In genomic region chr20:41989039-41989679, GRCh38 we compare ENCODE assay signal across 27 cellular contexts.
DNase-seq lines count a peak whose midpoint lies in the region; ATAC-seq, FAIRE-seq and TF ChIP-seq lines count a peak whose summit lies in the region.
"Had no signal": no experiment of that assay in that cellular context is flagged by ENCODE, and none has a peak within 500 bp of the region (broad histone marks: within the 10 kb centered on the region; RNA-seq: fewer than 3 reads in every experiment).

No MANE protein-coding gene starts in this region.

- H3K4me2 ChIP-seq in HepG2 (ENCODE audit: low read depth, low read length), result no peak overlapping the region
- H3K4me2 ChIP-seq in smooth muscle cell, result peak overlapping the region; percentile 58
- H3K4me2 ChIP-seq: BLaER1 had no signal

- no peaks in the 10 kb centered on the region for H3K4me1 ChIP-seq in HepG2 (ENCODE audit: insufficient read depth, low read length)
- no peaks in the 10 kb centered on the region for H3K4me1 ChIP-seq in right lobe of liver
- H3K4me1 ChIP-seq in esophagus muscularis mucosa, result no peaks in the 10 kb centered on the region
- no peaks in the 10 kb centered on the region for H3K4me1 ChIP-seq in smooth muscle cell (ENCODE audit: low read depth)
- H3K4me1 ChIP-seq: BLaER1 had no signal

- in situ Hi-C loops in HepG2 (cut with HindIII; ENCODE audit: extremely low pct_ligation_motif_present, low pct_unique_long_range_greater_than_20kb), result no loop called here

- no TSS peak for BruUV-seq in HepG2 (replicated peaks; lab: Mats Ljungman, UMichigan)

- H4K20me1 ChIP-seq in HepG2 (ENCODE audit: insufficient read depth, low read length) (no peaks in the 10 kb centered on the region), smooth muscle cell (ENCODE audit: low read depth) (no peaks in the 10 kb centered on the region)
- H4K20me1 ChIP-seq: BLaER1 had no signal

- no peak for TF ChIP-seq POLR2A in HepG2 (IDR thresholded peaks at IDR 0.05; ENCODE audit: insufficient read depth in 1 of 2, low read depth in 2 of 2, low read length in 2 of 2)
- TF ChIP-seq POLR2A in right lobe of liver (IDR thresholded peaks at IDR 0.05), result no peak
- no peak for TF ChIP-seq POLR2A in esophagus muscularis mucosa (IDR thresholded peaks at IDR 0.05; ENCODE audit: low read depth)

- H3F3A ChIP-seq in smooth muscle cell (ENCODE audit: low read depth), result no peaks in the 10 kb centered on the region

- WGBS in HepG2 (ENCODE audit: low lambda C conversion rate), result 8% methylated on average over 3 of the region's 3 CpGs
- WGBS in right lobe of liver (ENCODE audit: insufficient coverage, low coverage, low lambda C conversion rate, missing lambda C conversion rate), result 59% methylated on average over 3 of the region's 3 CpGs
- WGBS in esophagus muscularis mucosa, result 80% methylated on average over 3 of the region's 3 CpGs
- WGBS in smooth muscle cell (ENCODE audit: low lambda C conversion rate), result 90% methylated on average over 3 of the region's 3 CpGs

- DNase-seq in HepG2 (ENCODE audit: low spot score) (no peak), right lobe of liver (no peak), HTR-8/SVneo (ENCODE audit: insufficient read length, low spot score) (no peak), esophagus muscularis mucosa (ENCODE audit: extremely low spot score) (peak; percentile 72), smooth muscle cell (lab: John Stamatoyannopoulos, UW; ENCODE audit: unreplicated experiment) (no peak), T1000 (lab: John Stamatoyannopoulos, UW) (no peak), WERI-Rb-1 (no peak)
- DNase-seq: ACHN; BE2C; C1 segment of cervical spinal cord; CD4-positive, alpha-beta memory T cell; CD4-positive, CD25-positive, alpha-beta regulatory T cell; CD8-positive, alpha-beta memory T cell; COR-L47; DMS 273 treated with DMSO at 0.1 percent for 48 hours; DMS153; DMS53; DMS79; DND-41; EL; GDM1 had no signal

- TF ChIP-seq CTCF in HepG2 (CRISPR knock-in tag; IDR thresholded peaks at IDR 0.05) (no peak), right lobe of liver (IDR thresholded peaks at IDR 0.05) (no peak), esophagus muscularis mucosa (IDR thresholded peaks at IDR 0.05) (no peak), smooth muscle cell (IDR thresholded peaks at IDR 0.05; ENCODE audit: borderline replicate concordance, insufficient read depth, poor library complexity, severe bottlenecking) (no peak), WERI-Rb-1 (IDR thresholded peaks at IDR 0.05; ENCODE audit: low read depth, low read length) (no peak)

- H3K79me2 ChIP-seq in HepG2 (ENCODE audit: insufficient read depth, low read length) (no peaks in the 10 kb centered on the region), smooth muscle cell (ENCODE audit: low read depth) (no peaks in the 10 kb centered on the region)

- no peak overlapping the region for H3K9ac ChIP-seq in HepG2 (ENCODE audit: insufficient read depth, low read depth, low read length)
- no peak overlapping the region for H3K9ac ChIP-seq in smooth muscle cell (ENCODE audit: low read depth)
- H3K9ac ChIP-seq: BLaER1 had no signal

- H3K27ac ChIP-seq in HepG2 (ENCODE audit: extremely low read length, insufficient read depth, low read length) (no peak overlapping the region), right lobe of liver (no peak overlapping the region), esophagus muscularis mucosa (replicated peaks in 1 of 4) (no peak overlapping the region), smooth muscle cell (ENCODE audit: low read depth) (no peak overlapping the region), WERI-Rb-1 (no peak overlapping the region)
- H3K27ac ChIP-seq: 22Rv1, BLaER1 had no signal

- no peaks in the 10 kb centered on the region for H3K36me3 ChIP-seq in HepG2 (replicated peaks in 1 of 2; ENCODE audit: control insufficient read depth in 1 of 2, insufficient read depth in 2 of 2, low read length in 2 of 2)
- no peaks in the 10 kb centered on the region for H3K36me3 ChIP-seq in right lobe of liver
- H3K36me3 ChIP-seq in esophagus muscularis mucosa, result no peaks in the 10 kb centered on the region
- no peaks in the 10 kb centered on the region for H3K36me3 ChIP-seq in smooth muscle cell (ENCODE audit: low read depth)
- H3K36me3 ChIP-seq in WERI-Rb-1, result no peaks in the 10 kb centered on the region
- H3K36me3 ChIP-seq: BE2C, BLaER1 had no signal

- FAIRE-seq in HepG2 (lab: Jason Lieb, UNC) (no peak), HTR-8/SVneo (lab: Jason Lieb, UNC) (peak; percentile 48)
- FAIRE-seq: GM12878, GM12892, GM18507 had no signal

- H3K27me3 ChIP-seq in HepG2 (ENCODE audit: control insufficient read depth in 1 of 2, insufficient read depth in 2 of 2, low read length in 2 of 2) (no peaks in the 10 kb centered on the region), right lobe of liver (no peaks in the 10 kb centered on the region), esophagus muscularis mucosa (no peaks in the 10 kb centered on the region), smooth muscle cell (ENCODE audit: low read depth) (no peaks in the 10 kb centered on the region), WERI-Rb-1 (ENCODE audit: insufficient read depth, low read depth, severe bottlenecking) (no peaks in the 10 kb centered on the region)
- H3K27me3 ChIP-seq: BE2C, BLaER1 had no signal

- no peak overlapping the region for H3K4me3 ChIP-seq in HepG2 (replicated peaks in 1 of 3; ENCODE audit: insufficient read depth in 1 of 3, low read depth in 2 of 3, low read length in 3 of 3)
- H3K4me3 ChIP-seq in right lobe of liver, result no peak overlapping the region
- H3K4me3 ChIP-seq in esophagus muscularis mucosa, result no peak overlapping the region
- H3K4me3 ChIP-seq in smooth muscle cell, result no peak overlapping the region
- H3K4me3 ChIP-seq in WERI-Rb-1 (ENCODE audit: low read depth, low read length), result no peak overlapping the region
- H3K4me3 ChIP-seq: BLaER1, GM12878 had no signal

- H2AFZ ChIP-seq in HepG2 (ENCODE audit: low read length), result no peak overlapping the region
- H2AFZ ChIP-seq in smooth muscle cell (ENCODE audit: low read depth), result no peak overlapping the region

- H3K9me3 ChIP-seq in HepG2 (ENCODE audit: low read length) (peaks cover 5% of the 10 kb centered on the region; the same call in 1 of the 2 replicates), right lobe of liver (no peaks in the 10 kb centered on the region), esophagus muscularis mucosa (peaks cover 0 to 5% (median 0%) of the 10 kb centered on the region in 4 donors), smooth muscle cell (replicated peaks; ENCODE audit: low read depth) (no peaks in the 10 kb centered on the region), WERI-Rb-1 (ENCODE audit: severe bottlenecking) (no peaks in the 10 kb centered on the region)
- H3K9me3 ChIP-seq: BE2C, BLaER1 had no signal

- intact Hi-C loops in HepG2 (cut with micrococcal nuclease; ENCODE audit: unreplicated experiment), result no loop called here
- intact Hi-C loops in right lobe of liver (cut with DNase I), result loop anchor here in 1 of 2 donors (10.0 kb wide), 1 partner anchor 54 kb away; no protein-coding TSS in a partner anchor
- intact Hi-C loops in esophagus muscularis mucosa (cut with DNase I), result no loop called here

- TF ChIP-seq RAD21 in HepG2 (CRISPR knock-in tag; IDR thresholded peaks at IDR 0.05), result no peak

- POLR2A ChIA-PET in HepG2 (lab: Yijun Ruan, JAX), result no interaction called here

- TF ChIP-seq EP300 in HepG2 (IDR thresholded peaks at IDR 0.05; ENCODE audit: low read depth in 2 of 2, low read length in 2 of 2) (no peak), HepG2 (CRISPR knock-in tag; IDR thresholded peaks at IDR 0.05; ENCODE audit: borderline replicate concordance) (no peak), esophagus muscularis mucosa (IDR thresholded peaks at IDR 0.05) (no peak)

- ATAC-seq in HepG2, result no peak
- no peak for ATAC-seq in right lobe of liver
- ATAC-seq in HG02973 (IDR thresholded peaks at IDR 0.05; ENCODE audit: unreplicated experiment), result no peak
- ATAC-seq: GM12878 had no signal

- CTCF ChIA-PET in HepG2 (lab: Yijun Ruan, JAX; ENCODE audit: low intra/inter-chr PET ratio, low total read pairs), result no interaction called here

TF ChIP-seq in HepG2, 621 proteins besides CTCF, POLR2A, EP300 and RAD21:
- no peak for TF ChIP-seq TBP (CRISPR knock-in tag; IDR thresholded peaks at IDR 0.05)
- TF ChIP-seq HNRNPK (IDR thresholded peaks at IDR 0.05; ENCODE audit: low read depth, low read length, poor library complexity, severe bottlenecking), result peak; percentile 56
